ENCODE assay signal across 20 cellular contexts in genomic region chr14:58536975-58537374, GRCh38.
"Had no signal": no experiment of that assay in that cellular context is flagged by ENCODE, and none has a peak within 500 bp of the region (broad histone marks: within the 10 kb centered on the region; RNA-seq: fewer than 3 reads in every experiment).

No MANE protein-coding gene starts in this region.

- ATAC-seq: Panc1 had no signal

- H3K27ac ChIP-seq: HL-60, RWPE1 had no signal

- H3K9me3 ChIP-seq: SK-N-SH had no signal

- DNase-seq: Karpas-422, KBM-7, MM.1S, NCI-H1092 treated with DMSO at 0.1 percent for 48 hours, NCI-H1436, NCI-H187, NCI-H2029, NCI-H2081 treated with DMSO at 0.1 percent for 48 hours, NCI-H2171, NCI-H226, NCI-H446, NCI-H510A, NCI-H524 treated with DMSO at 0.1 percent for 48 hours, NCI-H69, NCI-H774, SHP77, SK-N-SH had no signal
